In genomic region chrX:134599173-134599914, GRCh38 we compare ENCODE assay signal across 12 cellular contexts. TPM values are rescaled to one million over a fixed set of nuclear protein-coding genes. Genes with fewer than 3 reads are reported as not detected.
DNase-seq lines count a peak whose midpoint lies in the region; ATAC-seq and TF ChIP-seq lines count a peak whose summit lies in the region.
"Had no signal": no experiment of that assay in that cellular context is flagged by ENCODE, and none has a peak within 500 bp of the region (broad histone marks: within the 10 kb centered on the region; RNA-seq: fewer than 3 reads in every experiment).

No MANE protein-coding gene starts in this region.

- no peaks in the 10 kb centered on the region for H3K79me1 ChIP-seq in mesenchymal stem cell (replicated peaks; ENCODE audit: low read length, poor library complexity, severe bottlenecking)

- WGBS in mesenchymal stem cell = 89% methylated on average over 3 of the region's 5 CpGs
- WGBS in aorta, 2 donors = 54 to 72% methylated on average over 5 of the region's 5 CpGs

- H3K4me3 ChIP-seq in mesenchymal stem cell (ENCODE audit: insufficient read depth in 1 of 2, low read depth in 1 of 2, low read length in 2 of 2) (no peak overlapping the region), aorta (ENCODE audit: low read length in 2 of 2) (no peak overlapping the region)
- H3K4me3 ChIP-seq: HAP-1 had no signal

- H3K27ac ChIP-seq in mesenchymal stem cell (ENCODE audit: low read length, poor library complexity, severe bottlenecking) (no peak overlapping the region), aorta (ENCODE audit: low read depth in 1 of 2, low read length in 2 of 2) (no peak overlapping the region), foreskin keratinocyte (no peak overlapping the region)
- H3K27ac ChIP-seq: neutrophil had no signal

- no peak overlapping the region for H2BK15ac ChIP-seq in mesenchymal stem cell (ENCODE audit: low read depth, poor library complexity, severe bottlenecking)

- no peak overlapping the region for H3K14ac ChIP-seq in mesenchymal stem cell (ENCODE audit: low read length in 2 of 2)

- H3K36me3 ChIP-seq in mesenchymal stem cell (ENCODE audit: control insufficient read depth in 1 of 2, insufficient read depth in 2 of 2, low read depth in 1 of 2, low read length in 2 of 2) (no peaks in the 10 kb centered on the region), aorta (ENCODE audit: control insufficient read depth in 1 of 2, insufficient read depth in 2 of 2, low read length in 1 of 2) (no peaks in the 10 kb centered on the region)
- H3K36me3 ChIP-seq: HAP-1, neutrophil had no signal

- peak; percentile 63 for ATAC-seq in Right ventricle myocardium superior (ENCODE audit: poor library complexity)
- ATAC-seq in aorta (ENCODE audit: low FRiP score) = peak; percentile 38
- ATAC-seq in foreskin keratinocyte = no peak
- no peak for ATAC-seq in HG03139 (IDR thresholded peaks at IDR 0.05; ENCODE audit: unreplicated experiment)

- H2BK120ac ChIP-seq in mesenchymal stem cell (ENCODE audit: low read depth, low read length) = no peak overlapping the region

- no peak for TF ChIP-seq CTCF in foreskin keratinocyte (conservative IDR thresholded peaks at IDR 0.05)

- H2BK12ac ChIP-seq in mesenchymal stem cell (ENCODE audit: low read length in 2 of 2) = no peak overlapping the region

- H3K4me2 ChIP-seq in mesenchymal stem cell (ENCODE audit: low read length, poor library complexity, severe bottlenecking) = no peak overlapping the region

- H3K27me3 ChIP-seq in mesenchymal stem cell (ENCODE audit: control insufficient read depth in 1 of 2, insufficient read depth in 1 of 2, low read length in 2 of 2) (peaks cover 0 to 19% of the 10 kb centered on the region in 2 experiments), aorta (ENCODE audit: control insufficient read depth in 1 of 2, insufficient read depth in 2 of 2, low read length in 1 of 2) (no peaks in the 10 kb centered on the region), foreskin keratinocyte (no peaks in the 10 kb centered on the region)
- H3K27me3 ChIP-seq: neutrophil had no signal

- no peak overlapping the region for H4K8ac ChIP-seq in mesenchymal stem cell (ENCODE audit: low read length)

- H2AFZ ChIP-seq in mesenchymal stem cell (ENCODE audit: low read depth, low read length) = no peak overlapping the region

- no peak overlapping the region for H3K18ac ChIP-seq in mesenchymal stem cell (ENCODE audit: low read depth in 1 of 2, low read length in 2 of 2)

- H4K91ac ChIP-seq in mesenchymal stem cell (ENCODE audit: low read length) = no peak overlapping the region

- H3K23ac ChIP-seq in mesenchymal stem cell (ENCODE audit: low read length in 2 of 2) = no peak overlapping the region

- no peak overlapping the region for H3K4ac ChIP-seq in mesenchymal stem cell (ENCODE audit: low read depth in 1 of 2, low read length in 2 of 2)

- peak overlapping the region; percentile 63 for H3K9ac ChIP-seq in mesenchymal stem cell (ENCODE audit: low read length)

- H2BK5ac ChIP-seq in mesenchymal stem cell (ENCODE audit: low read depth, low read length, poor library complexity, severe bottlenecking) = no peak overlapping the region

- intact Hi-C loops in Right ventricle myocardium superior (cut with DNase I) = no loop called here
- intact Hi-C loops in cardiac septum (cut with DNase I) = no loop called here
- intact Hi-C loops in aorta (cut with DNase I) = no loop called here

- H3K9me3 ChIP-seq in mesenchymal stem cell (ENCODE audit: control insufficient read depth, low read length) = no peaks in the 10 kb centered on the region
- no peaks in the 10 kb centered on the region for H3K9me3 ChIP-seq in aorta (ENCODE audit: control insufficient read depth, low read length)
- H3K9me3 ChIP-seq: HAP-1, neutrophil had no signal

- H2AK5ac ChIP-seq in mesenchymal stem cell (ENCODE audit: low read length, severe bottlenecking) = no peak overlapping the region

- DNase-seq in Right ventricle myocardium superior (no peak), cardiac septum (ENCODE audit: low spot score) (no peak), mesenchymal stem cell (peak; percentile 29), aorta (no peak), NCI-H524 (lab: John Stamatoyannopoulos, UW) (no peak), foreskin keratinocyte (no peak)
- peak; percentile 53 to 61 for DNase-seq in activated T-cell treated with anti-CD3 and anti-CD28 coated beads, Interleukin-2, amount 50 U/mL, for 48 hours
- DNase-seq: NCI-H2081, SIG-M5 had no signal

- H3K4me1 ChIP-seq in mesenchymal stem cell (ENCODE audit: control insufficient read depth, insufficient read depth, low read depth, low read length) = no peaks in the 10 kb centered on the region
- no peaks in the 10 kb centered on the region for H3K4me1 ChIP-seq in aorta (ENCODE audit: control insufficient read depth in 1 of 2, insufficient read depth in 2 of 2, low read length in 2 of 2)
- peaks cover 10% of the 10 kb centered on the region for H3K4me1 ChIP-seq in foreskin keratinocyte
- H3K4me1 ChIP-seq: HAP-1 had no signal

RNA-seq across cellular contexts. Expression of gene PLAC1, which starts 58.9 kb away (rescaled TPM):
- total RNA-seq in Right ventricle myocardium superior (not detected), cardiac septum (not detected), aorta (not detected), foreskin keratinocyte (4.0 and 5.1 TPM in 2 replicates)
- polyA plus RNA-seq in mesenchymal stem cell (2013, experiment 1 of 2) = 0.41 TPM
- 0.42 TPM for polyA plus RNA-seq in mesenchymal stem cell (2013, experiment 2 of 2)
- polyA plus RNA-seq in aorta (under 1 TPM in 1 of 2 donors, not detected in 1; 0.10 TPM), foreskin keratinocyte (4.9 and 6.0 TPM in 2 replicates)

Comparison
In these comparisons a context has a peak if more than half of its experiments do, and no peak if none do; other contexts are left out.
1. ATAC-seq: peak in Right ventricle myocardium superior (single experiment) and aorta (single experiment); none in foreskin keratinocyte (single experiment) and HG03139 (single experiment).
2. DNase-seq: peak in activated T-cell treated with anti-CD3 and anti-CD28 coated beads, Interleukin-2, amount 50 U/mL, for 48 hours (2 of 2) and mesenchymal stem cell (single experiment); none in Right ventricle myocardium superior (single experiment), cardiac septum (single experiment), aorta (0 of 2), NCI-H524 (0 of 2) and foreskin keratinocyte (0 of 2).